Comparison of ENCODE assay signal across 19 cellular contexts in genomic region chr1:57033222-57034019, GRCh38.
A peak's percentile ranks its signal among the peaks of the same experiment; 100 is the strongest.
DNase-seq lines count a peak whose midpoint lies in the region; ATAC-seq and TF ChIP-seq lines count a peak whose summit lies in the region.
"Had no signal": no experiment of that assay in that cellular context is flagged by ENCODE, and none has a peak within 500 bp of the region (broad histone marks: within the 10 kb centered on the region; RNA-seq: fewer than 3 reads in every experiment).

No MANE protein-coding gene starts in this region.

- DNase-seq in activated T-cell treated with anti-CD3 and anti-CD28 coated beads, Interleukin-2, amount 50 U/mL, for 48 hours = peak; percentile 19
- DNase-seq in activated T-cell treated with anti-CD3 and anti-CD28 coated beads for 4 hours = no peak
- DNase-seq in NOMO-1 treated with dmso at 0.1 percent for 144 hours (lab: John Stamatoyannopoulos, UW; ENCODE audit: unreplicated experiment) = no peak
- no peak for DNase-seq in MG63
- DNase-seq: DMS 273 treated with DMSO at 0.1 percent for 48 hours, GDM1, NCI-H1436, NCI-H2029, NCI-H2171 treated with DMSO at 0.1 percent for 48 hours, NCI-H446 treated with DMSO at 0.1 percent for 48 hours, PC-3, SJCRH30 had no signal

- H3K27ac ChIP-seq in BLaER1 treated with 17β-estradiol and CSF1 and Interleukin-3, amounts not matched to agents 10 nM and 100 nM = peak overlapping the region in 2 of 11 experiments; percentile 46 to 56; a peak in 2 of 22 replicates
- peak overlapping the region; percentile 65 to 79 for H3K27ac ChIP-seq in liver (ENCODE audit: low read depth in 1 of 2, low read length in 2 of 2)
- H3K27ac ChIP-seq: C4-2B, HL-60, SJCRH30 had no signal

- no peak overlapping the region for H3K4me3 ChIP-seq in BLaER1 treated with 17β-estradiol and CSF1 and Interleukin-3, amounts not matched to agents 10 nM and 100 nM
- H3K4me3 ChIP-seq in liver (ENCODE audit: low read depth in 1 of 3, low read length in 3 of 3) (no peak overlapping the region), MG63 (no peak overlapping the region)
- H3K4me3 ChIP-seq: HAP-1, K562, SJCRH30 had no signal

- H3K36me3 ChIP-seq in BLaER1 treated with 17β-estradiol and CSF1 and Interleukin-3, amounts not matched to agents 10 nM and 100 nM = peaks cover 0 to 30% (median 9%) of the 10 kb centered on the region in 11 experiments; a peak in 12 of 22 replicates
- H3K36me3 ChIP-seq in liver (ENCODE audit: control insufficient read depth in 4 of 4, insufficient read depth in 3 of 4, low read depth in 1 of 4, low read length in 3 of 4) = no peaks in the 10 kb centered on the region
- H3K36me3 ChIP-seq in MG63 = no peaks in the 10 kb centered on the region
- H3K36me3 ChIP-seq: HAP-1, SJCRH30 had no signal

- H3K4me2 ChIP-seq in BLaER1 treated with 17β-estradiol and CSF1 and Interleukin-3, amounts not matched to agents 10 nM and 100 nM = peak overlapping the region in 9 of 11 experiments; percentile 26 to 76 (median 62); a peak in 17 of 22 replicates

- TF ChIP-seq RAD21 in liver (IDR thresholded peaks at IDR 0.05) = peak; percentile 55

- no peaks in the 10 kb centered on the region for H3K27me3 ChIP-seq in BLaER1 treated with 17β-estradiol and CSF1 and Interleukin-3, amounts not matched to agents 10 nM and 100 nM
- H3K27me3 ChIP-seq in liver (ENCODE audit: control insufficient read depth in 4 of 4, insufficient read depth in 4 of 4, low read length in 3 of 4) (no peaks in the 10 kb centered on the region), MG63 (no peaks in the 10 kb centered on the region)
- H3K27me3 ChIP-seq: SJCRH30 had no signal

- TF ChIP-seq CTCF in liver (IDR thresholded peaks at IDR 0.05; ENCODE audit: low read depth, low read length, missing input control) = no peak

- peak overlapping the region in 2 of 11 experiments; percentile 17 to 19; a peak in 1 of 22 replicates for H3K9ac ChIP-seq in BLaER1 treated with 17β-estradiol and CSF1 and Interleukin-3, amounts not matched to agents 10 nM and 100 nM
- peak overlapping the region in 1 of 2 donors; percentile 18 for H3K9ac ChIP-seq in liver (ENCODE audit: low read depth in 1 of 2, low read length in 2 of 2)

- H3K9me3 ChIP-seq in BLaER1 treated with 17β-estradiol and CSF1 and Interleukin-3, amounts not matched to agents 10 nM and 100 nM (replicated peaks in 1 of 11) = peaks cover 21 to 51% (median 35%) of the 10 kb centered on the region in 11 experiments
- no peaks in the 10 kb centered on the region for H3K9me3 ChIP-seq in liver (ENCODE audit: control insufficient read depth in 4 of 4, low read length in 3 of 4)
- no peaks in the 10 kb centered on the region for H3K9me3 ChIP-seq in MG63
- H3K9me3 ChIP-seq: HAP-1, SJCRH30 had no signal

- H3K4me1 ChIP-seq in BLaER1 treated with 17β-estradiol and CSF1 and Interleukin-3, amounts not matched to agents 10 nM and 100 nM = peaks cover 0 to 77% (median 39%) of the 10 kb centered on the region in 10 experiments; a peak in 15 of 20 replicates
- peaks cover 3 to 24% (median 5%) of the 10 kb centered on the region in 4 donors for H3K4me1 ChIP-seq in liver (ENCODE audit: control insufficient read depth in 4 of 4, insufficient read depth in 4 of 4, low read length in 3 of 4)
- H3K4me1 ChIP-seq: HAP-1, SJCRH30 had no signal

- peak; percentile 40 for ATAC-seq in HG02798 (IDR thresholded peaks at IDR 0.05; ENCODE audit: poor library complexity, unreplicated experiment)
- ATAC-seq: K562, PC-3 had no signal

- H4K20me1 ChIP-seq in BLaER1 treated with 17β-estradiol and CSF1 and Interleukin-3, amounts not matched to agents 10 nM and 100 nM = no peaks in the 10 kb centered on the region

- WGBS in liver = 35% methylated on average over 11 of the region's 11 CpGs

TF ChIP-seq in liver, 16 proteins besides CTCF, POLR2A, EP300 and RAD21:
- TF ChIP-seq FOXA1 (IDR thresholded peaks at IDR 0.05) (peak; percentile 33), JUND (IDR thresholded peaks at IDR 0.05) (peak; percentile 33 to 81), ATF3 (IDR thresholded peaks at IDR 0.05) (peak; percentile 40), YY1 (IDR thresholded peaks at IDR 0.05) (peak; percentile 87), GABPA (IDR thresholded peaks at IDR 0.05 in 1 of 2, conservative IDR thresholded peaks at IDR 0.05 in 1 of 2) (no peak), TAF1 (conservative IDR thresholded peaks at IDR 0.05) (no peak), FOXA2 (IDR thresholded peaks at IDR 0.05) (peak; percentile 64), NR2F2 (IDR thresholded peaks at IDR 0.05) (no peak), RXRA (IDR thresholded peaks at IDR 0.05) (peak; percentile 59 to 84), SP1 (IDR thresholded peaks at IDR 0.05) (peak; percentile 92), HNF4A (conservative IDR thresholded peaks at IDR 0.05) (peak; percentile 99), HNF4G (IDR thresholded peaks at IDR 0.05) (peak; percentile 94), EGR1 (IDR thresholded peaks at IDR 0.05; ENCODE audit: low read depth in 2 of 2) (peak in 1 of 2 donors; percentile 58)
- TF ChIP-seq, protein P1, sequence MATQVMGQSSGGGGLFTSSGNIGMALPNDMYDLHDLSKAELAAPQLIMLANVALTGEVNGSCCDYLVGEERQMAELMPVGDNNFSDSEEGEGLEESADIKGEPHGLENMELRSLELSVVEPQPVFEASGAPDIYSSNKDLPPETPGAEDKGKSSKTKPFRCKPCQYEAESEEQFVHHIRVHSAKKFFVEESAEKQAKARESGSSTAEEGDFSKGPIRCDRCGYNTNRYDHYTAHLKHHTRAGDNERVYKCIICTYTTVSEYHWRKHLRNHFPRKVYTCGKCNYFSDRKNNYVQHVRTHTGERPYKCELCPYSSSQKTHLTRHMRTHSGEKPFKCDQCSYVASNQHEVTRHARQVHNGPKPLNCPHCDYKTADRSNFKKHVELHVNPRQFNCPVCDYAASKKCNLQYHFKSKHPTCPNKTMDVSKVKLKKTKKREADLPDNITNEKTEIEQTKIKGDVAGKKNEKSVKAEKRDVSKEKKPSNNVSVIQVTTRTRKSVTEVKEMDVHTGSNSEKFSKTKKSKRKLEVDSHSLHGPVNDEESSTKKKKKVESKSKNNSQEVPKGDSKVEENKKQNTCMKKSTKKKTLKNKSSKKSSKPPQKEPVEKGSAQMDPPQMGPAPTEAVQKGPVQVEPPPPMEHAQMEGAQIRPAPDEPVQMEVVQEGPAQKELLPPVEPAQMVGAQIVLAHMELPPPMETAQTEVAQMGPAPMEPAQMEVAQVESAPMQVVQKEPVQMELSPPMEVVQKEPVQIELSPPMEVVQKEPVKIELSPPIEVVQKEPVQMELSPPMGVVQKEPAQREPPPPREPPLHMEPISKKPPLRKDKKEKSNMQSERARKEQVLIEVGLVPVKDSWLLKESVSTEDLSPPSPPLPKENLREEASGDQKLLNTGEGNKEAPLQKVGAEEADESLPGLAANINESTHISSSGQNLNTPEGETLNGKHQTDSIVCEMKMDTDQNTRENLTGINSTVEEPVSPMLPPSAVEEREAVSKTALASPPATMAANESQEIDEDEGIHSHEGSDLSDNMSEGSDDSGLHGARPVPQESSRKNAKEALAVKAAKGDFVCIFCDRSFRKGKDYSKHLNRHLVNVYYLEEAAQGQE (IDR thresholded peaks at IDR 0.05) = peak; percentile 76
- TF ChIP-seq, protein P2, sequence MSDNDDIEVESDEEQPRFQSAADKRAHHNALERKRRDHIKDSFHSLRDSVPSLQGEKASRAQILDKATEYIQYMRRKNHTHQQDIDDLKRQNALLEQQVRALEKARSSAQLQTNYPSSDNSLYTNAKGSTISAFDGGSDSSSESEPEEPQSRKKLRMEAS (IDR thresholded peaks at IDR 0.05) = peak; percentile 94
- TF ChIP-seq, protein P3, sequence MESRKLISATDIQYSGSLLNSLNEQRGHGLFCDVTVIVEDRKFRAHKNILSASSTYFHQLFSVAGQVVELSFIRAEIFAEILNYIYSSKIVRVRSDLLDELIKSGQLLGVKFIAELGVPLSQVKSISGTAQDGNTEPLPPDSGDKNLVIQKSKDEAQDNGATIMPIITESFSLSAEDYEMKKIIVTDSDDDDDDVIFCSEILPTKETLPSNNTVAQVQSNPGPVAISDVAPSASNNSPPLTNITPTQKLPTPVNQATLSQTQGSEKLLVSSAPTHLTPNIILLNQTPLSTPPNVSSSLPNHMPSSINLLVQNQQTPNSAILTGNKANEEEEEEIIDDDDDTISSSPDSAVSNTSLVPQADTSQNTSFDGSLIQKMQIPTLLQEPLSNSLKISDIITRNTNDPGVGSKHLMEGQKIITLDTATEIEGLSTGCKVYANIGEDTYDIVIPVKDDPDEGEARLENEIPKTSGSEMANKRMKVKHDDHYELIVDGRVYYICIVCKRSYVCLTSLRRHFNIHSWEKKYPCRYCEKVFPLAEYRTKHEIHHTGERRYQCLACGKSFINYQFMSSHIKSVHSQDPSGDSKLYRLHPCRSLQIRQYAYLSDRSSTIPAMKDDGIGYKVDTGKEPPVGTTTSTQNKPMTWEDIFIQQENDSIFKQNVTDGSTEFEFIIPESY (IDR thresholded peaks at IDR 0.05) = peak; percentile 84
TF ChIP-seq in liver: peak in this region for 13.

Comparison
In these comparisons a context has a peak if more than half of its experiments do, and no peak if none do; other contexts are left out.
1. DNase-seq: peak in activated T-cell treated with anti-CD3 and anti-CD28 coated beads, Interleukin-2, amount 50 U/mL, for 48 hours (2 of 2); none in activated T-cell treated with anti-CD3 and anti-CD28 coated beads for 4 hours (single experiment), NOMO-1 treated with dmso at 0.1 percent for 144 hours (single experiment) and MG63 (single experiment).